8 cellular contexts compared by ENCODE assay signal in genomic region chr10:117216611-117217195, GRCh38. TPM values are rescaled to one million over a fixed set of nuclear protein-coding genes. Genes with fewer than 3 reads are reported as not detected.
DNase-seq lines count a peak whose midpoint lies in the region; ATAC-seq and TF ChIP-seq lines count a peak whose summit lies in the region.

No MANE protein-coding gene starts in this region.

- peaks cover 0 to 13% of the 10 kb centered on the region in 2 donors for H3K4me1 Mint-ChIP-seq in natural killer cell
- peaks cover 5% of the 10 kb centered on the region for H3K4me1 Mint-ChIP-seq in stimulated activated memory B cell treated with anti-CD40 and anti-IgM and Interleukin-4, amounts not matched to agents 10 μg/mL and 1 μg/mL and 100 μg/mL, for 72 hours

- DNase-seq in BJ (ENCODE audit: low read depth), result no peak
- peak; percentile 75 to 82 for DNase-seq in activated T-cell treated with anti-CD3 and anti-CD28 coated beads, Interleukin-2, amount 50 U/mL, for 48 hours
- DNase-seq in fibroblast of lung (ENCODE audit: low read depth in 2 of 2), result peak; percentile 58 to 63
- peak; percentile 71 for DNase-seq in natural killer cell

- peaks cover 2 to 5% of the 10 kb centered on the region in 2 donors for H3K9me3 Mint-ChIP-seq in natural killer cell
- H3K9me3 Mint-ChIP-seq in stimulated activated memory B cell treated with anti-CD40 and anti-IgM and Interleukin-4, amounts not matched to agents 10 μg/mL and 1 μg/mL and 100 μg/mL, for 72 hours, result peaks cover 5% of the 10 kb centered on the region

- peak overlapping the region; percentile 55 for H3K4me3 ChIP-seq in BJ (ENCODE audit: low read depth, low read length)
- peak overlapping the region; percentile 69 for H3K4me3 ChIP-seq in OCI-LY3 (ENCODE audit: low read length)
- peak overlapping the region; percentile 45 to 64 (median 55) for H3K4me3 ChIP-seq in fibroblast of lung (replicated peaks in 1 of 4; ENCODE audit: control extremely low read depth in 1 of 4, insufficient read depth in 1 of 4, low read depth in 3 of 4, low read length in 4 of 4)

- H3K4me2 ChIP-seq in OCI-LY3 (ENCODE audit: low read length) (peak overlapping the region; percentile 72), fibroblast of lung (ENCODE audit: extremely low read depth, insufficient read depth, low read length) (peak overlapping the region; percentile 95)

- H3K4me1 ChIP-seq in OCI-LY3 (ENCODE audit: low read length), result no peaks in the 10 kb centered on the region
- H3K4me1 ChIP-seq in fibroblast of lung (ENCODE audit: control insufficient read depth, extremely low read depth, insufficient read depth, low read length), result no peaks in the 10 kb centered on the region

- H3K9me3 ChIP-seq in OCI-LY3 (ENCODE audit: insufficient read depth, low read length) (no peaks in the 10 kb centered on the region; the same call in 1 of the 2 replicates), fibroblast of lung (ENCODE audit: control insufficient read depth, insufficient read depth, low read depth, low read length) (no peaks in the 10 kb centered on the region)

- H4K20me1 ChIP-seq in OCI-LY3 (ENCODE audit: insufficient read depth, low read length) (no peaks in the 10 kb centered on the region), fibroblast of lung (ENCODE audit: control insufficient read depth, extremely low read depth, insufficient read depth, low read length) (no peaks in the 10 kb centered on the region)

- no peaks in the 10 kb centered on the region for H3K79me2 ChIP-seq in OCI-LY3 (ENCODE audit: low read length)
- H3K79me2 ChIP-seq in fibroblast of lung (ENCODE audit: control insufficient read depth, insufficient read depth, low read length), result no peaks in the 10 kb centered on the region

- peaks cover 28 to 29% of the 10 kb centered on the region in 2 donors for H3K27me3 Mint-ChIP-seq in natural killer cell (ENCODE audit: low read depth in 2 of 2)
- peaks cover 60% of the 10 kb centered on the region for H3K27me3 Mint-ChIP-seq in stimulated activated memory B cell treated with anti-CD40 and anti-IgM and Interleukin-4, amounts not matched to agents 10 μg/mL and 1 μg/mL and 100 μg/mL, for 72 hours

- CTCF ChIA-PET in BJ (lab: Yijun Ruan, JAX), result interaction anchor here (0.5 to 6.2 kb wide), 60 partner anchors 9 to 1271 kb away, joined by 3 to 124 read pairs (median 5); partner anchors contain the start of gene SLC18A2

- H3K9ac ChIP-seq in OCI-LY3 (ENCODE audit: low read length) (no peak overlapping the region), fibroblast of lung (ENCODE audit: insufficient read depth, low read length) (peak overlapping the region; percentile 16)

- peaks cover 6% of the 10 kb centered on the region for H3K27me3 ChIP-seq in BJ (ENCODE audit: control insufficient read depth, insufficient read depth, low read length)
- 0 out of 2 replicates have a peak, but pooled peaks cover 6% of the 10 kb centered on the region for H3K27me3 ChIP-seq in OCI-LY3 (ENCODE audit: low read depth, low read length)
- no peaks in the 10 kb centered on the region for H3K27me3 ChIP-seq in fibroblast of lung (ENCODE audit: control insufficient read depth, insufficient read depth, low read length)

- POLR2A ChIA-PET in BJ (lab: Charles Lee), result interaction anchor here (0.6 kb wide), 1 partner anchor 102 kb away, joined by 6 read pairs; no protein-coding TSS in a partner anchor

- ATAC-seq in GM19035 (IDR thresholded peaks at IDR 0.05; ENCODE audit: unreplicated experiment) (peak; percentile 86), HG03378 (IDR thresholded peaks at IDR 0.05; ENCODE audit: unreplicated experiment) (peak; percentile 69), natural killer cell (peak; percentile 88 to 94 (median 93))
- ATAC-seq in stimulated activated memory B cell treated with anti-CD40 and anti-IgM and Interleukin-4, amounts not matched to agents 10 μg/mL and 1 μg/mL and 100 μg/mL, for 72 hours, result peak; percentile 76

- intact Hi-C loops in natural killer cell (cut with micrococcal nuclease), result loop anchor here (2.0 to 10.0 kb wide), 3 partner anchors 106 to 1024 kb away; no protein-coding TSS in a partner anchor

- no peak overlapping the region; the same call in 1 of the 2 replicates for H2AFZ ChIP-seq in OCI-LY3 (ENCODE audit: low read depth, low read length)
- peak overlapping the region; percentile 81 for H2AFZ ChIP-seq in fibroblast of lung (ENCODE audit: low read length)

- peak; percentile 100 for TF ChIP-seq CTCF in BJ (IDR thresholded peaks at IDR 0.05; ENCODE audit: insufficient read depth, low read depth, low read length)
- peak; percentile 90 for TF ChIP-seq CTCF in OCI-LY3 (IDR thresholded peaks at IDR 0.05; ENCODE audit: low read depth, low read length)
- TF ChIP-seq CTCF in fibroblast of lung (conservative IDR thresholded peaks at IDR 0.05 in 1 of 2, IDR thresholded peaks at IDR 0.05 in 1 of 2; ENCODE audit: low read depth in 1 of 2, low read length in 2 of 2), result peak; percentile 97 to 100
- TF ChIP-seq CTCF in natural killer cell (IDR thresholded peaks at IDR 0.05), result peak; percentile 100

- H3K27ac ChIP-seq in OCI-LY3 (ENCODE audit: low read length) (no peak overlapping the region), fibroblast of lung (ENCODE audit: insufficient read depth, low read length) (no peak overlapping the region)

- no peaks in the 10 kb centered on the region for H3K36me3 Mint-ChIP-seq in natural killer cell
- no peaks in the 10 kb centered on the region for H3K36me3 Mint-ChIP-seq in stimulated activated memory B cell treated with anti-CD40 and anti-IgM and Interleukin-4, amounts not matched to agents 10 μg/mL and 1 μg/mL and 100 μg/mL, for 72 hours

- peak overlapping the region; percentile 81 for H3K4me3 Mint-ChIP-seq in natural killer cell
- H3K4me3 Mint-ChIP-seq in stimulated activated memory B cell treated with anti-CD40 and anti-IgM and Interleukin-4, amounts not matched to agents 10 μg/mL and 1 μg/mL and 100 μg/mL, for 72 hours, result peak overlapping the region; percentile 74

- H3K36me3 ChIP-seq in BJ (ENCODE audit: control insufficient read depth, insufficient read depth, low read length) (no peaks in the 10 kb centered on the region), OCI-LY3 (replicated peaks; ENCODE audit: low read depth, low read length) (no peaks in the 10 kb centered on the region), fibroblast of lung (ENCODE audit: control insufficient read depth, insufficient read depth, low read length) (no peaks in the 10 kb centered on the region)

- H3K27ac Mint-ChIP-seq in natural killer cell, result no peak overlapping the region
- no peak overlapping the region for H3K27ac Mint-ChIP-seq in stimulated activated memory B cell treated with anti-CD40 and anti-IgM and Interleukin-4, amounts not matched to agents 10 μg/mL and 1 μg/mL and 100 μg/mL, for 72 hours

RNA-seq across cellular contexts. Expression of gene KCNK18, which starts 19.4 kb away (rescaled TPM):
- not detected in 2 replicates for polyA plus RNA-seq in BJ (2011; rRNA removed)
- not detected in 2 replicates for polyA minus RNA-seq in BJ (2011; rRNA and poly(A)+ RNA removed)
- not detected in 2 replicates for total RNA-seq in fibroblast of lung
- not detected in 2 replicates for polyA plus RNA-seq in fibroblast of lung
- polyA plus RNA-seq in fibroblast of lung (2012), result not detected in 2 replicates
- not detected in 2 replicates for polyA minus RNA-seq in fibroblast of lung (ENCODE audit: low replicate concordance)
- total RNA-seq in natural killer cell, result not detected

RNA-seq across cellular contexts. Expression of gene SLC18A2, which starts 24.2 kb away (rescaled TPM):
- polyA plus RNA-seq in BJ (2011; rRNA removed) (not detected in 2 replicates), fibroblast of lung (not detected in 2 replicates)
- polyA minus RNA-seq in BJ (2011; rRNA and poly(A)+ RNA removed), result not detected in 2 replicates
- total RNA-seq in fibroblast of lung (under 0.01 TPM in 1 of 2 replicates, not detected in the other), natural killer cell (1 to 10 TPM in 1 of 3 donors, under 1 TPM in 2; 0.21 to 8.0 (median 0.36) TPM)
- polyA plus RNA-seq in fibroblast of lung (2012), result not detected in 2 replicates
- polyA minus RNA-seq in fibroblast of lung (ENCODE audit: low replicate concordance), result not detected in 2 replicates
